In genomic region chr2:12953596-12953995, GRCh38 we compare ENCODE assay signal across 2 cellular contexts.
TF ChIP-seq lines count a peak whose summit lies in the region.

No MANE protein-coding gene starts in this region.

TF ChIP-seq in K562, 482 proteins besides CTCF, POLR2A, EP300 and RAD21 (continued from another document):
- TF ChIP-seq TFE3 (CRISPR knock-in tag; IDR thresholded peaks at IDR 0.05), result peak; percentile 61
- TF ChIP-seq POLR3A (IDR thresholded peaks at IDR 0.05; ENCODE audit: borderline replicate concordance, extremely low read depth, insufficient read depth, insufficient read length), result no peak

TF ChIP-seq in WTC11, 78 proteins besides CTCF, POLR2A, EP300 and RAD21 (continued from another document):
- TF ChIP-seq ZNF281 (CRISPR knock-in tag; IDR thresholded peaks at IDR 0.05) (no peak), KAT7 (CRISPR knock-in tag; IDR thresholded peaks at IDR 0.05; ENCODE audit: borderline replicate concordance) (no peak), USF2 (CRISPR knock-in tag; IDR thresholded peaks at IDR 0.05) (no peak), MLX (CRISPR knock-in tag; IDR thresholded peaks at IDR 0.05) (no peak), RELA (CRISPR knock-in tag; IDR thresholded peaks at IDR 0.05; ENCODE audit: borderline replicate concordance) (no peak), PRRX2 (CRISPR knock-in tag; IDR thresholded peaks at IDR 0.05) (no peak), ZNF138 (CRISPR knock-in tag; conservative IDR thresholded peaks at IDR 0.05) (no peak)
